ENCODE assay signal across 8 cellular contexts in genomic region chr3:42080452-42080872, GRCh38. TPM values are rescaled to one million over a fixed set of nuclear protein-coding genes. Genes with fewer than 3 reads are reported as not detected.
DNase-seq lines count a peak whose midpoint lies in the region; ATAC-seq and TF ChIP-seq lines count a peak whose summit lies in the region.

No MANE protein-coding gene starts in this region.

- ATAC-seq in activated B cell treated with CpG ODN at 0.5 μM for 24 hours (ENCODE audit: low read depth) (peak; percentile 94), omental fat pad (ENCODE audit: low FRiP score) (peak; percentile 69)

- CTCF ChIA-PET in activated B cell treated with CpG ODN at 0.5 μM for 24 hours (lab: Charles Lee), result interaction anchor here (1.0 to 4.6 kb wide), 3 partner anchors 19 to 68 kb away, joined by 3 to 28 read pairs (median 5); no protein-coding TSS in a partner anchor

- TF ChIP-seq CTCF in activated B cell treated with CpG ODN at 0.5 μM for 24 hours (IDR thresholded peaks at IDR 0.05) (no peak), fibroblast of the aortic adventitia (IDR thresholded peaks at IDR 0.05; ENCODE audit: insufficient read depth, low read length) (no peak), omental fat pad (IDR thresholded peaks at IDR 0.05) (no peak)

- peak overlapping the region; percentile 97 for H3K27ac Mint-ChIP-seq in activated B cell treated with CpG ODN at 0.5 μM for 24 hours

- no peak overlapping the region for H3K4me3 ChIP-seq in fibroblast of the aortic adventitia (ENCODE audit: low read depth, low read length)

- peaks cover 5% of the 10 kb centered on the region for H3K9me3 Mint-ChIP-seq in activated B cell treated with CpG ODN at 0.5 μM for 24 hours

- peak; percentile 28 for DNase-seq in AG08396 (ENCODE audit: low spot score)
- peak; percentile 52 for DNase-seq in HCEC 1CT
- peak; percentile 51 for DNase-seq in activated B cell treated with CpG ODN at 0.5 μM for 24 hours
- peak; percentile 77 for DNase-seq in fibroblast of the aortic adventitia (ENCODE audit: low read depth)
- no peak for DNase-seq in omental fat pad (ENCODE audit: low spot score)
- DNase-seq in iPS-NIHi11 (ENCODE audit: low spot score), result no peak
- no peak for DNase-seq in NCI-H1048 (lab: John Stamatoyannopoulos, UW)
- DNase-seq in DMS79 (lab: John Stamatoyannopoulos, UW), result no peak

- peaks cover 12% of the 10 kb centered on the region for H3K36me3 Mint-ChIP-seq in activated B cell treated with CpG ODN at 0.5 μM for 24 hours (ENCODE audit: low read depth)

- POLR2A ChIA-PET in activated B cell treated with CpG ODN at 0.5 μM for 24 hours (lab: Charles Lee), result interaction anchor here (0.5 to 6.3 kb wide), 14 partner anchors 9 to 1765 kb away, joined by 3 to 48 read pairs (median 4); partner anchors contain the start of genes NKTR, TRAK1 and ULK4

- no peaks in the 10 kb centered on the region for H3K27me3 Mint-ChIP-seq in activated B cell treated with CpG ODN at 0.5 μM for 24 hours

- intact Hi-C loops in activated B cell treated with CpG ODN at 0.5 μM for 24 hours (cut with micrococcal nuclease), result loop anchor here (1.0 to 5.0 kb wide), 5 partner anchors 13 to 502 kb away; partner anchors contain the start of genes SEC22C and ULK4

- peak overlapping the region; percentile 74 for H3K4me3 Mint-ChIP-seq in activated B cell treated with CpG ODN at 0.5 μM for 24 hours

- H3K4me1 Mint-ChIP-seq in activated B cell treated with CpG ODN at 0.5 μM for 24 hours, result peaks cover 85% of the 10 kb centered on the region

RNA-seq across cellular contexts. Expression of gene TRAK1, which starts 10.7 kb away (rescaled TPM):
- total RNA-seq in activated B cell treated with CpG ODN at 0.5 μM for 24 hours, result 54.5 and 58.4 TPM in 2 replicates
- 23.2 and 51.6 TPM in 2 replicates for total RNA-seq in fibroblast of the aortic adventitia (ENCODE audit: low replicate concordance)
- total RNA-seq in omental fat pad, result 10 to 100 TPM; 21.4 to 42.9 (median 37.0) TPM

Comparison
In these comparisons a context has a peak if more than half of its experiments do, and no peak if none do; other contexts are left out.
1. DNase-seq: peak in AG08396 (single experiment), HCEC 1CT (single experiment), activated B cell treated with CpG ODN at 0.5 μM for 24 hours (single experiment) and fibroblast of the aortic adventitia (single experiment); none in omental fat pad (single experiment), iPS-NIHi11 (single experiment), NCI-H1048 (single experiment) and DMS79 (single experiment).